8 cellular contexts compared by ENCODE assay signal in the genomic region with DNA sequence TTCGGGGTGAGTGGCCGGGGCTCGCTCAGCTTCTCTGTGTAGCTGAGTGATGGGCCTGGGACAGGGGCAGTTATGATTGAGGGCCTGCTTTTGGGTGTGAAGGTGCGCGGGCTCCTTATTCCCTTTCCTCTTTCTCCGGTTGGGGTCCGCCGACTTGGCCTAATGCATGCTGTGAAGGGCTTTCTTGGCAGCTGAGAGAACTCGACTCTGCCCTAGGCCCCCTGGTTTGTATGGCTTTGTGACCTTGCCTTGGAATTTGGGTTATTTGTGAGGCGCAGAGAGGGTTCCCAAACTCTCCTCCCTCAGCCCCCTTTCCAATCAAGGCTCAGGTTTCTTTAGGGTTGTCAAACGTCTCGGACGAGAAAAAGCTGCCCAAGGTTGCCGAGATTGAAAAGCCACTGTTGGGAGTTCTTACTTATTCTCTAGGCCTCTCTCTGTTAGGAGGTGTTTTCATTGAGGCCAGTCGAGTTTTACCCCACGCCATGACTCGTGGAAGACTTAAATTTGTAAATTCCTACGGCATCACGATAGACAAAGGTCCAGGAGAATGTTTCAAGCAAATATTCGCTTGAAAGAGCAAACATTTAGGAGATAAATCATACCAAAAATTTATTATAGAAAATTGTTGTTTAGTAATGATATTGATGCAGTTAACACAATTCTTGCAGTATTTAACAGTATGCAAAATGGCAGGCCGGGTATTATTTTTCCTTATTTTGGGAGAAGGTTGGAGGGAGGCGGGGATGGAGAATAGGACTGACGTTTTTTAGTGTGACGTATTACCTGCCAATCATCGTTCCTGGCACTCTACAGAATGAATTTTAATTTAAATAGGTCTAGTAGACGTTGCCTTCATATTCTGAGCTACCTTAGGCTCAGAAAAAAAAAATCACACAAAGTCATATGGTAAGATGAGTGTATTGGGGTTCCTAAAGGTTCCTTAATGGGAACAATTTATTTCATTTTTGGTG. TPM values are rescaled to one million over a fixed set of nuclear protein-coding genes. Genes with fewer than 3 reads are reported as not detected.
DNase-seq lines count a peak whose midpoint lies in the region; ATAC-seq and TF ChIP-seq lines count a peak whose summit lies in the region.

No MANE protein-coding gene starts in this region.

- peak overlapping the region; percentile 97 for H3K27ac Mint-ChIP-seq in CD8-positive, alpha-beta T cell
- peak overlapping the region; percentile 98 for H3K27ac Mint-ChIP-seq in activated naive CD4-positive, alpha-beta T cell treated with anti-CD3 and anti-CD28 coated beads, Interleukin-2, amount 50 U/mL, for 72 hours

- no peak for TF ChIP-seq CTCF in CD8-positive, alpha-beta T cell (IDR thresholded peaks at IDR 0.05)
- TF ChIP-seq CTCF in hepatocyte (IDR thresholded peaks at IDR 0.05; ENCODE audit: poor library complexity): no peak

- peak overlapping the region; percentile 89 for H3K4me2 ChIP-seq in hepatocyte

- intact Hi-C loops in CD8-positive, alpha-beta T cell (cut with DNase I, micrococcal nuclease): loop anchor here (1.0 to 10.0 kb wide), 13 partner anchors 225 to 1882 kb away; a partner anchor contains a TSS

- H4K20me1 ChIP-seq in hepatocyte (ENCODE audit: insufficient read depth, poor library complexity, severe bottlenecking): peaks cover 17% of the 10 kb centered on the region

- H3K4me3 ChIP-seq in CD8-positive, alpha-beta T cell (ENCODE audit: low read depth, low read length): peak overlapping the region; percentile 94
- H3K4me3 ChIP-seq in hepatocyte (peak overlapping the region; percentile 66), skeletal muscle cell (ENCODE audit: low read depth, low read length) (peak overlapping the region; percentile 93)

- H3K36me3 ChIP-seq in CD8-positive, alpha-beta T cell (ENCODE audit: insufficient read depth, low read length): no peaks in the 10 kb centered on the region
- H3K36me3 ChIP-seq in hepatocyte (replicated peaks; ENCODE audit: insufficient read depth, low read depth): no peaks in the 10 kb centered on the region

- ATAC-seq in CD8-positive, alpha-beta T cell: no peak
- peak; percentile 16 for ATAC-seq in GM19397 (IDR thresholded peaks at IDR 0.05; ENCODE audit: unreplicated experiment)
- ATAC-seq in HG03469 (IDR thresholded peaks at IDR 0.05; ENCODE audit: unreplicated experiment): peak; percentile 5
- no peak for ATAC-seq in activated naive CD4-positive, alpha-beta T cell treated with anti-CD3 and anti-CD28 coated beads, Interleukin-2, amount 50 U/mL, for 72 hours

- peak overlapping the region; percentile 57 for H3K27ac ChIP-seq in CD8-positive, alpha-beta T cell (ENCODE audit: low read depth, low read length)
- peak overlapping the region; percentile 99 for H3K27ac ChIP-seq in hepatocyte

- WGBS in hepatocyte (ENCODE audit: low lambda C conversion rate, missing lambda C conversion rate): 14% methylated on average over 26 of the region's 26 CpGs

- H3K4me1 Mint-ChIP-seq in CD8-positive, alpha-beta T cell (ENCODE audit: low read depth): peaks cover 55% of the 10 kb centered on the region

- no peaks in the 10 kb centered on the region for H3K9me2 ChIP-seq in hepatocyte (replicated peaks; ENCODE audit: insufficient read depth)

- H3K9me3 ChIP-seq in CD8-positive, alpha-beta T cell (ENCODE audit: low read length): no peaks in the 10 kb centered on the region
- no peaks in the 10 kb centered on the region for H3K9me3 ChIP-seq in hepatocyte (ENCODE audit: low read depth)

- peak overlapping the region; percentile 51 for H2AFZ ChIP-seq in hepatocyte

- peaks cover 18% of the 10 kb centered on the region for H3K4me1 ChIP-seq in CD8-positive, alpha-beta T cell (ENCODE audit: insufficient read depth, low read length)
- H3K4me1 ChIP-seq in hepatocyte (ENCODE audit: insufficient read depth): peaks cover 23% of the 10 kb centered on the region

- POLR2A ChIA-PET in CD8-positive, alpha-beta T cell (lab: Charles Lee): interaction anchor here (0.8 to 1.7 kb wide), 4 partner anchors 8 to 389 kb away, joined by 3 to 10 read pairs (median 4); no protein-coding TSS in a partner anchor

- no peaks in the 10 kb centered on the region for H3K27me3 Mint-ChIP-seq in CD8-positive, alpha-beta T cell (ENCODE audit: low read depth)

- H3K27me3 ChIP-seq in CD8-positive, alpha-beta T cell (ENCODE audit: insufficient read depth, low read length): no peaks in the 10 kb centered on the region
- no peaks in the 10 kb centered on the region for H3K27me3 ChIP-seq in hepatocyte

- H3K9me3 Mint-ChIP-seq in CD8-positive, alpha-beta T cell: no peaks in the 10 kb centered on the region
- H3K9me3 Mint-ChIP-seq in activated naive CD4-positive, alpha-beta T cell treated with anti-CD3 and anti-CD28 coated beads, Interleukin-2, amount 50 U/mL, for 72 hours: peaks cover 0 to 5% of the 10 kb centered on the region in 2 donors

- DNase-seq in CD8-positive, alpha-beta T cell: no peak
- peak in 1 of 2 donors; percentile 62 for DNase-seq in activated naive CD4-positive, alpha-beta T cell treated with anti-CD3 and anti-CD28 coated beads, Interleukin-2, amount 50 U/mL, for 72 hours (ENCODE audit: low spot score in 2 of 2)
- DNase-seq in hepatocyte (ENCODE audit: low spot score): no peak
- no peak for DNase-seq in skeletal muscle cell (ENCODE audit: low read depth)
- DNase-seq in COR-L47 (lab: John Stamatoyannopoulos, UW): no peak
- DNase-seq in cerebellar cortex (ENCODE audit: low spot score): no peak

- peaks cover 7% of the 10 kb centered on the region for H3K36me3 Mint-ChIP-seq in CD8-positive, alpha-beta T cell
- H3K36me3 Mint-ChIP-seq in activated naive CD4-positive, alpha-beta T cell treated with anti-CD3 and anti-CD28 coated beads, Interleukin-2, amount 50 U/mL, for 72 hours: peaks cover 20 to 31% of the 10 kb centered on the region in 2 donors

- CTCF ChIA-PET in CD8-positive, alpha-beta T cell (lab: Charles Lee): interaction anchor here (0.6 to 12.4 kb wide), 5 partner anchors 8 to 475 kb away, joined by 3 to 187 read pairs (median 7); no protein-coding TSS in a partner anchor

- peaks cover 69% of the 10 kb centered on the region for H3K79me2 ChIP-seq in hepatocyte

- H3K4me3 Mint-ChIP-seq in CD8-positive, alpha-beta T cell: peak overlapping the region; percentile 96

RNA-seq across cellular contexts. Expression of a gene that starts 0.7 kb away (rescaled TPM):
- 10 to 100 TPM; 20.3 to 21.4 TPM for total RNA-seq in CD8-positive, alpha-beta T cell
- 10 to 100 TPM; 32.7 to 34.6 TPM for total RNA-seq in activated naive CD4-positive, alpha-beta T cell treated with anti-CD3 and anti-CD28 coated beads, Interleukin-2, amount 50 U/mL, for 72 hours
- 44.8 TPM in 2 replicates for total RNA-seq in hepatocyte
- 46.8 and 51.6 TPM in 2 replicates for polyA plus RNA-seq in hepatocyte

RNA-seq across cellular contexts. Expression of a gene that starts 0.9 kb away (rescaled TPM):
- total RNA-seq in CD8-positive, alpha-beta T cell: 1 to 10 TPM; 5.4 to 6.4 TPM
- 10 to 100 TPM; 29.4 to 30.1 TPM for total RNA-seq in activated naive CD4-positive, alpha-beta T cell treated with anti-CD3 and anti-CD28 coated beads, Interleukin-2, amount 50 U/mL, for 72 hours
- total RNA-seq in hepatocyte: 26.8 and 30.6 TPM in 2 replicates
- 21.5 and 25.9 TPM in 2 replicates for polyA plus RNA-seq in hepatocyte

Comparison
In these comparisons a context has a peak if more than half of its experiments do, and no peak if none do; other contexts are left out.
1. ATAC-seq: peak in GM19397 (single experiment) and HG03469 (single experiment); none in CD8-positive, alpha-beta T cell (single experiment) and activated naive CD4-positive, alpha-beta T cell treated with anti-CD3 and anti-CD28 coated beads, Interleukin-2, amount 50 U/mL, for 72 hours (0 of 2).
2. Peak in every context shown above with its lines, with median percentiles within 50 percentile points of each other: H3K4me3 ChIP-seq.